ENCODE assay signal across 1 cellular context in genomic region chr11:19444231-19444630, GRCh38.
TF ChIP-seq lines count a peak whose summit lies in the region.

No MANE protein-coding gene starts in this region.

TF ChIP-seq in HEK293, 187 proteins besides CTCF, POLR2A, EP300 and RAD21 (continued from another document):
- TF ChIP-seq, protein P1, sequence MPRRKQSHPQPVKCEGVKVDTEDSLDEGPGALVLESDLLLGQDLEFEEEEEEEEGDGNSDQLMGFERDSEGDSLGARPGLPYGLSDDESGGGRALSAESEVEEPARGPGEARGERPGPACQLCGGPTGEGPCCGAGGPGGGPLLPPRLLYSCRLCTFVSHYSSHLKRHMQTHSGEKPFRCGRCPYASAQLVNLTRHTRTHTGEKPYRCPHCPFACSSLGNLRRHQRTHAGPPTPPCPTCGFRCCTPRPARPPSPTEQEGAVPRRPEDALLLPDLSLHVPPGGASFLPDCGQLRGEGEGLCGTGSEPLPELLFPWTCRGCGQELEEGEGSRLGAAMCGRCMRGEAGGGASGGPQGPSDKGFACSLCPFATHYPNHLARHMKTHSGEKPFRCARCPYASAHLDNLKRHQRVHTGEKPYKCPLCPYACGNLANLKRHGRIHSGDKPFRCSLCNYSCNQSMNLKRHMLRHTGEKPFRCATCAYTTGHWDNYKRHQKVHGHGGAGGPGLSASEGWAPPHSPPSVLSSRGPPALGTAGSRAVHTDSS (tag by site-specific recombination; IDR thresholded peaks at IDR 0.05) = no peak
- no peak for TF ChIP-seq ZNF707 (tag by site-specific recombination; IDR thresholded peaks at IDR 0.05)
- TF ChIP-seq, protein P2, sequence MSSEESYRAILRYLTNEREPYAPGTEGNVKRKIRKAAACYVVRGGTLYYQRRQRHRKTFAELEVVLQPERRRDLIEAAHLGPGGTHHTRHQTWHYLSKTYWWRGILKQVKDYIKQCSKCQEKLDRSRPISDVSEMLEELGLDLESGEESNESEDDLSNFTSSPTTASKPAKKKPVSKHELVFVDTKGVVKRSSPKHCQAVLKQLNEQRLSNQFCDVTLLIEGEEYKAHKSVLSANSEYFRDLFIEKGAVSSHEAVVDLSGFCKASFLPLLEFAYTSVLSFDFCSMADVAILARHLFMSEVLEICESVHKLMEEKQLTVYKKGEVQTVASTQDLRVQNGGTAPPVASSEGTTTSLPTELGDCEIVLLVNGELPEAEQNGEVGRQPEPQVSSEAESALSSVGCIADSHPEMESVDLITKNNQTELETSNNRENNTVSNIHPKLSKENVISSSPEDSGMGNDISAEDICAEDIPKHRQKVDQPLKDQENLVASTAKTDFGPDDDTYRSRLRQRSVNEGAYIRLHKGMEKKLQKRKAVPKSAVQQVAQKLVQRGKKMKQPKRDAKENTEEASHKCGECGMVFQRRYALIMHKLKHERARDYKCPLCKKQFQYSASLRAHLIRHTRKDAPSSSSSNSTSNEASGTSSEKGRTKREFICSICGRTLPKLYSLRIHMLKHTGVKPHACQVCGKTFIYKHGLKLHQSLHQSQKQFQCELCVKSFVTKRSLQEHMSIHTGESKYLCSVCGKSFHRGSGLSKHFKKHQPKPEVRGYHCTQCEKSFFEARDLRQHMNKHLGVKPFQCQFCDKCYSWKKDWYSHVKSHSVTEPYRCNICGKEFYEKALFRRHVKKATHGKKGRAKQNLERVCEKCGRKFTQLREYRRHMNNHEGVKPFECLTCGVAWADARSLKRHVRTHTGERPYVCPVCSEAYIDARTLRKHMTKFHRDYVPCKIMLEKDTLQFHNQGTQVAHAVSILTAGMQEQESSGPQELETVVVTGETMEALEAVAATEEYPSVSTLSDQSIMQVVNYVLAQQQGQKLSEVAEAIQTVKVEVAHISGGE (tag by site-specific recombination; conservative IDR thresholded peaks at IDR 0.05; ENCODE audit: low read depth) = no peak
- TF ChIP-seq ZNF501 (tag by site-specific recombination; IDR thresholded peaks at IDR 0.05) = no peak
- TF ChIP-seq, protein P3, sequence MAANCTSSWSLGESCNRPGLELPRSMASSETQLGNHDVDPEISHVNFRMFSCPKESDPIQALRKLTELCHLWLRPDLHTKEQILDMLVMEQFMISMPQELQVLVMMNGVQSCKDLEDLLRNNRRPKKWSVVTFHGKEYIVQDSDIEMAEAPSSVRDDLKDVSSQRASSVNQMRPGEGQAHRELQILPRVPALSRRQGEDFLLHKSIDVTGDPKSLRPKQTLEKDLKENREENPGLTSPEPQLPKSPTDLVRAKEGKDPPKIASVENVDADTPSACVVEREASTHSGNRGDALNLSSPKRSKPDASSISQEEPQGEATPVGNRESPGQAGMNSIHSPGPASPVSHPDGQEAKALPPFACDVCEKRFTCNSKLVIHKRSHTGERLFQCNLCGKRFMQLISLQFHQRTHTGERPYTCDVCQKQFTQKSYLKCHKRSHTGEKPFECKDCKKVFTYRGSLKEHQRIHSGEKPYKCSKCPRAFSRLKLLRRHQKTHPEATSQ (tag by site-specific recombination; IDR thresholded peaks at IDR 0.05) = no peak
- TF ChIP-seq PRDM10 (tag by site-specific recombination; IDR thresholded peaks at IDR 0.05) = peak; percentile 21; the same call in 1 of the 2 replicates
- TF ChIP-seq ZXDB (tag by site-specific recombination; IDR thresholded peaks at IDR 0.05) = no peak
- TF ChIP-seq ZNF623 (tag by site-specific recombination; IDR thresholded peaks at IDR 0.05) = no peak
- no peak for TF ChIP-seq BCL11B (tag by site-specific recombination; IDR thresholded peaks at IDR 0.05; ENCODE audit: low read depth)
- no peak for TF ChIP-seq ZNF26 (tag by site-specific recombination; IDR thresholded peaks at IDR 0.05)
- no peak for TF ChIP-seq ZNF174 (tag by site-specific recombination; IDR thresholded peaks at IDR 0.05)
- TF ChIP-seq ZNF629 (tag by site-specific recombination; IDR thresholded peaks at IDR 0.05) = peak; percentile 34; the same call in 1 of the 2 replicates
- no peak for TF ChIP-seq ZBTB7A (tag by site-specific recombination; IDR thresholded peaks at IDR 0.05; ENCODE audit: low read depth)
- TF ChIP-seq ZNF660 (tag by site-specific recombination; IDR thresholded peaks at IDR 0.05) = peak; percentile 62; the same call in 1 of the 2 replicates
- no peak for TF ChIP-seq ZNF600 (tag by site-specific recombination; IDR thresholded peaks at IDR 0.05)
- no peak for TF ChIP-seq ZNF626 (tag by site-specific recombination; IDR thresholded peaks at IDR 0.05)
- TF ChIP-seq ZNF776 (tag by site-specific recombination; IDR thresholded peaks at IDR 0.05; ENCODE audit: borderline replicate concordance) = no peak
- no peak for TF ChIP-seq ZNF18 (tag by site-specific recombination; IDR thresholded peaks at IDR 0.05)
- TF ChIP-seq PRDM4 (tag by site-specific recombination; IDR thresholded peaks at IDR 0.05) = no peak
- no peak for TF ChIP-seq ZNF366 (tag by site-specific recombination; conservative IDR thresholded peaks at IDR 0.05)
- peak; percentile 46; the same call in 1 of the 2 replicates for TF ChIP-seq ZNF692 (tag by site-specific recombination; IDR thresholded peaks at IDR 0.05)
- no peak for TF ChIP-seq ZNF239 (tag by site-specific recombination; IDR thresholded peaks at IDR 0.05)
- no peak for TF ChIP-seq IKZF3 (tag by site-specific recombination; IDR thresholded peaks at IDR 0.05)
- TF ChIP-seq KLF8 (tag by site-specific recombination; IDR thresholded peaks at IDR 0.05) = no peak
- no peak for TF ChIP-seq ZBTB1 (tag by site-specific recombination; IDR thresholded peaks at IDR 0.05)
- no peak for TF ChIP-seq ZSCAN16 (tag by site-specific recombination; IDR thresholded peaks at IDR 0.05)
- TF ChIP-seq ZNF155 (tag by site-specific recombination; IDR thresholded peaks at IDR 0.05) = no peak
- no peak for TF ChIP-seq ZNF2 (tag by site-specific recombination; IDR thresholded peaks at IDR 0.05)
- TF ChIP-seq, protein P4, sequence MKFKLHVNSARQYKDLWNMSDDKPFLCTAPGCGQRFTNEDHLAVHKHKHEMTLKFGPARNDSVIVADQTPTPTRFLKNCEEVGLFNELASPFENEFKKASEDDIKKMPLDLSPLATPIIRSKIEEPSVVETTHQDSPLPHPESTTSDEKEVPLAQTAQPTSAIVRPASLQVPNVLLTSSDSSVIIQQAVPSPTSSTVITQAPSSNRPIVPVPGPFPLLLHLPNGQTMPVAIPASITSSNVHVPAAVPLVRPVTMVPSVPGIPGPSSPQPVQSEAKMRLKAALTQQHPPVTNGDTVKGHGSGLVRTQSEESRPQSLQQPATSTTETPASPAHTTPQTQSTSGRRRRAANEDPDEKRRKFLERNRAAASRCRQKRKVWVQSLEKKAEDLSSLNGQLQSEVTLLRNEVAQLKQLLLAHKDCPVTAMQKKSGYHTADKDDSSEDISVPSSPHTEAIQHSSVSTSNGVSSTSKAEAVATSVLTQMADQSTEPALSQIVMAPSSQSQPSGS (tag by site-specific recombination; IDR thresholded peaks at IDR 0.05; ENCODE audit: low read depth) = 0 out of 2 replicates have a peak, but pooled peaks have one; percentile 20
TF ChIP-seq in HEK293: peak in this region for 7.
